In the genomic region with DNA sequence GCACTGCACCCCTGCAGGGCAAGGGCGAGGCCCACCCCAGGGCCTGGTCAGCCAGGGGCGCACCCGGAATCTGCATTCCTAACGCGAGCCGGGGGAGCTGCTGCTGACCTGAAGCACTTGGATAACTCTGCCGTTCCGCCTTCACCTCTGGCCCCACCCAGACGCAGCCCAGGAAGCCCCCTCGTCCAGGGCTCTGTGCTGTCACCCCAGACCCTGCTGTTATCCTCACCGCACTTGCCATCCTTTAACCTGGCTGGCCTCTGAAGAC, we compare ENCODE assay signal across 28 cellular contexts. TPM values are rescaled to one million over a fixed set of nuclear protein-coding genes. Genes with fewer than 3 reads are reported as not detected.
"Had no signal": no experiment of that assay in that cellular context is flagged by ENCODE, and none has a peak within 500 bp of the region (broad histone marks: within the 10 kb centered on the region; RNA-seq: fewer than 3 reads in every experiment).

No MANE protein-coding gene starts in this region.

- H3K27me3 Mint-ChIP-seq: dendritic cell treated with granulocyte-macrophage colony-stimulating factor and Interleukin-4, amounts not matched to agents 40 ng/mL and 50 ng/mL, for 4 days; naive thymus-derived CD8-positive, alpha-beta T cell; stimulated activated memory B cell treated with anti-CD40 and anti-IgM and Interleukin-4, amounts not matched to agents 10 μg/mL and 1 μg/mL and 100 μg/mL, for 72 hours; stimulated activated naive CD8-positive, alpha-beta T cell treated with anti-CD3 and anti-CD28 coated beads, Interleukin-15, amount 100 ng/mL, for 72 hours had no signal

- H3K27me3 ChIP-seq: gastrocnemius medialis, testis had no signal

- H2AFZ ChIP-seq: parathyroid adenoma had no signal

- H3K9me3 ChIP-seq: esophagus muscularis mucosa, gastrocnemius medialis, mucosa of descending colon, prostate gland, testis, tibial nerve had no signal

- H3K9ac ChIP-seq: parathyroid adenoma had no signal

- H3K27ac ChIP-seq: epithelial cell of prostate, esophagus muscularis mucosa, gastrocnemius medialis, parathyroid adenoma, prostate gland, testis, tibial nerve had no signal

- H3K36me3 Mint-ChIP-seq: immature natural killer cell; naive thymus-derived CD8-positive, alpha-beta T cell had no signal

- H3K9me3 Mint-ChIP-seq: effector memory CD8-positive, alpha-beta T cell; immature natural killer cell; naive thymus-derived CD8-positive, alpha-beta T cell; stimulated activated memory B cell treated with anti-CD40 and anti-IgM and Interleukin-4, amounts not matched to agents 10 μg/mL and 1 μg/mL and 100 μg/mL, for 72 hours; stimulated activated naive CD8-positive, alpha-beta T cell treated with anti-CD3 and anti-CD28 coated beads, Interleukin-15, amount 100 ng/mL, for 72 hours had no signal

- H3K4me1 ChIP-seq: parathyroid adenoma, prostate gland, testis had no signal

- H3K79me2 ChIP-seq: parathyroid adenoma had no signal

- FAIRE-seq: colon, kidney had no signal

- H3K27ac Mint-ChIP-seq: dendritic cell treated with granulocyte-macrophage colony-stimulating factor and Interleukin-4, amounts not matched to agents 40 ng/mL and 50 ng/mL, for 4 days; effector memory CD8-positive, alpha-beta T cell; immature natural killer cell; stimulated activated memory B cell treated with anti-CD40 and anti-IgM and Interleukin-4, amounts not matched to agents 10 μg/mL and 1 μg/mL and 100 μg/mL, for 72 hours had no signal

- H3K4me3 ChIP-seq: esophagus muscularis mucosa, gastrocnemius medialis, mucosa of descending colon, testis, tibial nerve had no signal

- H3K36me3 ChIP-seq: prostate gland had no signal

- DNase-seq: cerebellar nuclear complex; effector memory CD8-positive, alpha-beta T cell; gastrocnemius medialis; immature natural killer cell; kidney; left cardiac atrium; left ventricle myocardium superior; mucosa of descending colon; naive thymus-derived CD8-positive, alpha-beta T cell; stimulated activated CD4-positive, alpha-beta T cell treated with anti-CD3 and anti-CD28 coated beads, Interleukin-1b, Interleukin-23, amount 100 ng/mL, for 48 hours; stimulated activated CD4-positive, alpha-beta T cell treated with anti-CD3 and anti-CD28 coated beads, Interleukin-4, amount 100 ng/mL, for 24 hours; stimulated activated naive CD8-positive, alpha-beta T cell treated with anti-CD3 and anti-CD28 coated beads, Interleukin-15, amount 100 ng/mL, for 72 hours; testis had no signal

- H3K4me3 Mint-ChIP-seq: dendritic cell treated with granulocyte-macrophage colony-stimulating factor and Interleukin-4, amounts not matched to agents 40 ng/mL and 50 ng/mL, for 4 days; effector memory CD8-positive, alpha-beta T cell; immature natural killer cell; naive thymus-derived CD8-positive, alpha-beta T cell; stimulated activated memory B cell treated with anti-CD40 and anti-IgM and Interleukin-4, amounts not matched to agents 10 μg/mL and 1 μg/mL and 100 μg/mL, for 72 hours; stimulated activated naive CD8-positive, alpha-beta T cell treated with anti-CD3 and anti-CD28 coated beads, Interleukin-15, amount 100 ng/mL, for 72 hours had no signal

RNA-seq across cellular contexts. Expression of gene PABPN1L, which starts 13.3 kb away (rescaled TPM):
- total RNA-seq: esophagus muscularis mucosa; fibroblast of villous mesenchyme; gastrocnemius medialis; kidney; left cardiac atrium; left ventricle myocardium superior; lung microvascular endothelial cell; mesenteric fat pad; mucosa of descending colon; naive thymus-derived CD8-positive, alpha-beta T cell; omental fat pad; renal cortical epithelial cell; subcutaneous adipose tissue; tibial nerve; urinary bladder had no signal
- polyA plus RNA-seq: immature natural killer cell; naive thymus-derived CD8-positive, alpha-beta T cell; urinary bladder had no signal
